22 cellular contexts compared by ENCODE assay signal in the genomic region with DNA sequence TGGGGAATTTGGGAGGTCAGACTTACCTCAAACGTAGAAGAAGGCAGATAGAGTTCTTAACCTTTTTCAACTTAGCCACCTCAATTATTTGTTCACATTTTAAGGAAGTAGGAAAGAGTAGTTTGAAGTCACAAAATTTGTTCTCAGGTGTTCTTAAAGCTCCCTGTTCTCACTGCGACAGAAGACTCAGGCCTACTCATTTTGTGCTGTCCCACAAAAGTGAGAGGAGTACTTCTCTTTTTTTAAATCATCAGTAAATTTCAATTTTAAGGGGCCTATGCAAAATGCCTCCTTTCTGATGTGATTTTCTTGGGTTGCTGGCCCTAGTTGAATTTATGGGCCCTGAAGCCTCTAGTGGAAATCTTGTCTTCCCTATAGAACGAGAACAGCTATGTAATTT.
DNase-seq lines count a peak whose midpoint lies in the region; ATAC-seq and TF ChIP-seq lines count a peak whose summit lies in the region.
"Had no signal": no experiment of that assay in that cellular context is flagged by ENCODE, and none has a peak within 500 bp of the region (broad histone marks: within the 10 kb centered on the region; RNA-seq: fewer than 3 reads in every experiment).

No MANE protein-coding gene starts in this region.

- DNase-seq in GM12865 (ENCODE audit: low read depth): peak; percentile 48
- no peak for DNase-seq in retina
- DNase-seq in NCI-H446 (lab: John Stamatoyannopoulos, UW): no peak
- no peak for DNase-seq in stimulated activated naive CD8-positive, alpha-beta T cell treated with anti-CD3 and anti-CD28 coated beads, Interleukin-15, Interleukin-2, amounts not matched to agents 100 U/mL and 50 U/mL, for 24 hours
- DNase-seq: activated gamma-delta T cell, DMS 273 treated with DMSO at 0.1 percent for 48 hours, NCI-H1930, NCI-H510A, nucleus accumbens, right lobe of liver, stomach had no signal

- ATAC-seq in GM19351 (IDR thresholded peaks at IDR 0.05; ENCODE audit: unreplicated experiment): peak; percentile 83
- ATAC-seq in HG02678 (IDR thresholded peaks at IDR 0.05; ENCODE audit: unreplicated experiment): peak; percentile 47
- peak; percentile 76 for ATAC-seq in HG03432 (IDR thresholded peaks at IDR 0.05; ENCODE audit: unreplicated experiment)
- ATAC-seq in stimulated activated naive CD8-positive, alpha-beta T cell treated with anti-CD3 and anti-CD28 coated beads, Interleukin-15, Interleukin-2, amounts not matched to agents 100 U/mL and 50 U/mL, for 24 hours: no peak
- no peak for ATAC-seq in HG03175 (IDR thresholded peaks at IDR 0.05; ENCODE audit: unreplicated experiment)
- ATAC-seq: A549, HepG2, left lobe of liver, right lobe of liver had no signal

- TF ChIP-seq CTCF in GM12865 (IDR thresholded peaks at IDR 0.05; ENCODE audit: insufficient read depth, low read depth, low read length, missing control alignments): no peak

- H3K4me3 ChIP-seq in GM12865 (ENCODE audit: low read depth, low read length): no peak overlapping the region
- H3K4me3 ChIP-seq: A549; BLaER1 treated with 17β-estradiol and CSF1 and Interleukin-3, amounts not matched to agents 10 nM and 100 nM; cardiac muscle cell; esophagus muscularis mucosa; right lobe of liver; SJSA1; stomach had no signal

Comparison
In these comparisons a context has a peak if more than half of its experiments do, and no peak if none do; other contexts are left out.
1. ATAC-seq: peak in GM19351 (single experiment), HG02678 (single experiment) and HG03432 (single experiment); none in stimulated activated naive CD8-positive, alpha-beta T cell treated with anti-CD3 and anti-CD28 coated beads, Interleukin-15, Interleukin-2, amounts not matched to agents 100 U/mL and 50 U/mL, for 24 hours (single experiment) and HG03175 (single experiment).